Comparison of ENCODE assay signal across 31 cellular contexts in genomic region chr2:127012868-127013267, GRCh38.
DNase-seq lines count a peak whose midpoint lies in the region; ATAC-seq, FAIRE-seq and TF ChIP-seq lines count a peak whose summit lies in the region.
"Had no signal": no experiment of that assay in that cellular context is flagged by ENCODE, and none has a peak within 500 bp of the region (broad histone marks: within the 10 kb centered on the region; RNA-seq: fewer than 3 reads in every experiment).

No MANE protein-coding gene starts in this region.

- POLR2A ChIA-PET in GM12878 (lab: Charles Lee): no interaction called here

- no peak for TF ChIP-seq CTCF in GM12878 (IDR thresholded peaks at IDR 0.05 in 2 of 3, conservative IDR thresholded peaks at IDR 0.05 in 1 of 3; ENCODE audit: control insufficient read depth in 2 of 3, extremely low read depth in 1 of 3, insufficient read depth in 1 of 3, low read depth in 3 of 3, low read length in 3 of 3)
- no peak for TF ChIP-seq CTCF in fibroblast of pulmonary artery (IDR thresholded peaks at IDR 0.05; ENCODE audit: low read length, missing control alignments)
- TF ChIP-seq CTCF in D721Med (IDR thresholded peaks at IDR 0.05; ENCODE audit: insufficient read depth, missing control alignments): no peak

- RAD21 ChIA-PET in GM12878 (lab: Charles Lee; ENCODE audit: unreplicated experiment): no interaction called here

- no peak for FAIRE-seq in GM12878 (lab: Jason Lieb, UNC)
- no peak for FAIRE-seq in D721Med (lab: Jason Lieb, UNC)
- FAIRE-seq: endothelial cell of umbilical vein, urothelium cell line had no signal

- no peak for TF ChIP-seq POLR2A in GM12878 (IDR thresholded peaks at IDR 0.05; ENCODE audit: low read depth, low read length)

- no peaks in the 10 kb centered on the region for H4K20me1 ChIP-seq in GM12878 (ENCODE audit: control insufficient read depth, insufficient read depth)

- no peak overlapping the region for H3K4me2 ChIP-seq in GM12878 (ENCODE audit: control insufficient read depth, insufficient read depth)
- H3K4me2 ChIP-seq: neural progenitor cell had no signal

- CTCF ChIA-PET in GM12878 (lab: Yijun Ruan, JAX): no interaction called here

- in situ Hi-C loops in GM12878 (cut with MboI): no loop called here

- H3K4me1 ChIP-seq in GM12878 (ENCODE audit: control insufficient read depth, insufficient read depth, low read length): no peaks in the 10 kb centered on the region
- H3K4me1 ChIP-seq: gastrocnemius medialis, HAP-1, suprapubic skin had no signal

- no TSS peak for BruUV-seq in GM12878 (replicated peaks; lab: Mats Ljungman, UMichigan)

- no peak overlapping the region for H3K9ac ChIP-seq in GM12878 (ENCODE audit: control insufficient read depth, insufficient read depth, low read length)
- H3K9ac ChIP-seq: neural progenitor cell had no signal

- no peaks in the 10 kb centered on the region for H3K36me3 ChIP-seq in GM12878 (ENCODE audit: control insufficient read depth in 2 of 2, insufficient read depth in 2 of 2, low read length in 1 of 2)
- H3K36me3 ChIP-seq: gastrocnemius medialis, HAP-1, neural progenitor cell, suprapubic skin had no signal

- 14% methylated on average over 7 of the region's 7 CpGs for WGBS in GM12878 (ENCODE audit: insufficient coverage, insufficient replicate concordance, low lambda C conversion rate, missing lambda C conversion rate)

- no peak overlapping the region for H2AFZ ChIP-seq in GM12878 (ENCODE audit: control insufficient read depth, low read depth, low read length)
- H2AFZ ChIP-seq: neural progenitor cell had no signal

- H3K27me3 ChIP-seq in GM12878 (replicated peaks in 1 of 2; ENCODE audit: control insufficient read depth in 2 of 2, insufficient read depth in 2 of 2, low read length in 1 of 2): peaks cover 0 to 2% of the 10 kb centered on the region in 2 experiments; a peak in 3 of 4 replicates
- H3K27me3 ChIP-seq: dorsolateral prefrontal cortex, neural progenitor cell, suprapubic skin had no signal

- SMC1A ChIA-PET in GM12878 (lab: Charles Lee; ENCODE audit: uncharacterized antibody, unreplicated experiment): interaction anchor here (1.3 kb wide), 1 partner anchor 34 kb away, joined by 3 read pairs; no protein-coding TSS in a partner anchor

- no peaks in the 10 kb centered on the region for H3K79me2 ChIP-seq in GM12878 (ENCODE audit: control insufficient read depth, insufficient read depth, low read length)

- TF ChIP-seq EP300 in GM12878 (IDR thresholded peaks at IDR 0.05; ENCODE audit: borderline replicate concordance in 1 of 2, control insufficient read depth in 1 of 2, low read depth in 2 of 2, low read length in 2 of 2): 0 out of 4 replicates have a peak, but pooled peaks of 1 of the 2 experiments have one; percentile 20

- peak; percentile 46 for DNase-seq in ELR (ENCODE audit: low read depth)
- DNase-seq in GM12878 (ENCODE audit: low read depth, low spot score): no peak
- peak; percentile 37 for DNase-seq in fibroblast of pulmonary artery (ENCODE audit: low read depth)
- DNase-seq in renal cortical epithelial cell (ENCODE audit: low read depth): peak; percentile 25
- DNase-seq in T-helper 1 cell: no peak
- no peak for DNase-seq in SKM-1 treated with dmso at 0.1 percent for 144 hours (lab: John Stamatoyannopoulos, UW; ENCODE audit: unreplicated experiment)
- no peak for DNase-seq in D721Med (ENCODE audit: insufficient read length, low spot score)
- no peak for DNase-seq in left colon
- DNase-seq: activated CD4-positive, alpha-beta T cell treated with anti-CD3 and anti-CD28 coated beads, Interleukin-2, amount 50 U/mL, for 48 hours; activated CD4-positive, CD25-positive, alpha-beta regulatory T cell; activated CD8-positive, alpha-beta memory T cell treated with anti-CD3 and anti-CD28 coated beads, Interleukin-2, amount 50 U/mL, for 4 hours; aorta; dorsolateral prefrontal cortex; gastrocnemius medialis; hippocampal formation; immature natural killer cell; NCI-H1105; NCI-H2029 treated with DMSO at 0.1 percent for 48 hours; NCI-H2227 treated with DMSO at 0.1 percent for 48 hours; NCI-H774; posterior cingulate gyrus; T1000 had no signal

- no peak overlapping the region for H3K27ac ChIP-seq in GM12878 (ENCODE audit: control insufficient read depth, insufficient read depth)
- H3K27ac ChIP-seq: C4-2B, dorsolateral prefrontal cortex, gastrocnemius medialis, neural progenitor cell, skin epidermis, suprapubic skin had no signal

- intact Hi-C loops in GM12878 (cut with micrococcal nuclease; ENCODE audit: unreplicated experiment) (no loop called here), left colon (cut with DNase I, micrococcal nuclease) (no loop called here)

- ATAC-seq in GM12878 (peak; percentile 66), left colon (no peak)
- ATAC-seq: Right ventricle myocardium inferior; stimulated activated effector memory CD8-positive, alpha-beta T cell treated with anti-CD3 and anti-CD28 coated beads, Interleukin-12 subunit alpha, Interleukin-12 subunit beta, amount 100 ng/mL, for 72 hours had no signal

- no peak for TF ChIP-seq RAD21 in GM12878 (IDR thresholded peaks at IDR 0.05; ENCODE audit: insufficient read depth, low read depth, low read length)

- H3K9me3 ChIP-seq in GM12878 (replicated peaks; ENCODE audit: control insufficient read depth, insufficient read depth, low read length): no peaks in the 10 kb centered on the region
- H3K9me3 ChIP-seq: gastrocnemius medialis, HAP-1, suprapubic skin had no signal

- H3K4me3 ChIP-seq in GM12878 (no peak overlapping the region), fibroblast of pulmonary artery (replicated peaks; ENCODE audit: low read depth, low read length) (no peak overlapping the region)
- H3K4me3 ChIP-seq: dorsolateral prefrontal cortex, gastrocnemius medialis, HAP-1, neural progenitor cell, skin epidermis, suprapubic skin had no signal

TF ChIP-seq in GM12878, 131 proteins besides CTCF, POLR2A, EP300 and RAD21 (continues in another document):
- peak; percentile 62 for TF ChIP-seq SKIL (IDR thresholded peaks at IDR 0.05; ENCODE audit: low read depth, poor library complexity, severe bottlenecking)
- 0 out of 2 replicates have a peak, but pooled peaks have one; percentile 17 for TF ChIP-seq IKZF1 (conservative IDR thresholded peaks at IDR 0.05)
- TF ChIP-seq POLR2AphosphoS2 (IDR thresholded peaks at IDR 0.05; ENCODE audit: low read depth, low read length): no peak
- peak; percentile 32; the same call in 1 of the 2 replicates for TF ChIP-seq NBN (IDR thresholded peaks at IDR 0.05)
- TF ChIP-seq, protein P1, sequence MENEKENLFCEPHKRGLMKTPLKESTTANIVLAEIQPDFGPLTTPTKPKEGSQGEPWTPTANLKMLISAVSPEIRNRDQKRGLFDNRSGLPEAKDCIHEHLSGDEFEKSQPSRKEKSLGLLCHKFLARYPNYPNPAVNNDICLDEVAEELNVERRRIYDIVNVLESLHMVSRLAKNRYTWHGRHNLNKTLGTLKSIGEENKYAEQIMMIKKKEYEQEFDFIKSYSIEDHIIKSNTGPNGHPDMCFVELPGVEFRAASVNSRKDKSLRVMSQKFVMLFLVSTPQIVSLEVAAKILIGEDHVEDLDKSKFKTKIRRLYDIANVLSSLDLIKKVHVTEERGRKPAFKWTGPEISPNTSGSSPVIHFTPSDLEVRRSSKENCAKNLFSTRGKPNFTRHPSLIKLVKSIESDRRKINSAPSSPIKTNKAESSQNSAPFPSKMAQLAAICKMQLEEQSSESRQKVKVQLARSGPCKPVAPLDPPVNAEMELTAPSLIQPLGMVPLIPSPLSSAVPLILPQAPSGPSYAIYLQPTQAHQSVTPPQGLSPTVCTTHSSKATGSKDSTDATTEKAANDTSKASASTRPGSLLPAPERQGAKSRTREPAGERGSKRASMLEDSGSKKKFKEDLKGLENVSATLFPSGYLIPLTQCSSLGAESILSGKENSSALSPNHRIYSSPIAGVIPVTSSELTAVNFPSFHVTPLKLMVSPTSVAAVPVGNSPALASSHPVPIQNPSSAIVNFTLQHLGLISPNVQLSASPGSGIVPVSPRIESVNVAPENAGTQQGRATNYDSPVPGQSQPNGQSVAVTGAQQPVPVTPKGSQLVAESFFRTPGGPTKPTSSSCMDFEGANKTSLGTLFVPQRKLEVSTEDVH (IDR thresholded peaks at IDR 0.05; ENCODE audit: low read depth, partially characterized antibody): no peak
- no peak for TF ChIP-seq RELA (IDR thresholded peaks at IDR 0.05; ENCODE audit: borderline replicate concordance, partially characterized antibody)
- TF ChIP-seq, protein P2, sequence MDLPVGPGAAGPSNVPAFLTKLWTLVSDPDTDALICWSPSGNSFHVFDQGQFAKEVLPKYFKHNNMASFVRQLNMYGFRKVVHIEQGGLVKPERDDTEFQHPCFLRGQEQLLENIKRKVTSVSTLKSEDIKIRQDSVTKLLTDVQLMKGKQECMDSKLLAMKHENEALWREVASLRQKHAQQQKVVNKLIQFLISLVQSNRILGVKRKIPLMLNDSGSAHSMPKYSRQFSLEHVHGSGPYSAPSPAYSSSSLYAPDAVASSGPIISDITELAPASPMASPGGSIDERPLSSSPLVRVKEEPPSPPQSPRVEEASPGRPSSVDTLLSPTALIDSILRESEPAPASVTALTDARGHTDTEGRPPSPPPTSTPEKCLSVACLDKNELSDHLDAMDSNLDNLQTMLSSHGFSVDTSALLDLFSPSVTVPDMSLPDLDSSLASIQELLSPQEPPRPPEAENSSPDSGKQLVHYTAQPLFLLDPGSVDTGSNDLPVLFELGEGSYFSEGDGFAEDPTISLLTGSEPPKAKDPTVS (IDR thresholded peaks at IDR 0.05; ENCODE audit: low read depth, low read length): no peak
- TF ChIP-seq MEF2B (IDR thresholded peaks at IDR 0.05; ENCODE audit: partially characterized antibody, poor library complexity, severe bottlenecking): peak; percentile 35
- TF ChIP-seq NR2F1 (conservative IDR thresholded peaks at IDR 0.05): peak; percentile 57; the same call in 1 of the 2 replicates
- TF ChIP-seq ATF7 (IDR thresholded peaks at IDR 0.05; ENCODE audit: low read depth): peak; percentile 61; the same call in 1 of the 2 replicates
- TF ChIP-seq BMI1 (IDR thresholded peaks at IDR 0.05; ENCODE audit: borderline replicate concordance): peak; percentile 28; the same call in 1 of the 2 replicates

Comparison
In these comparisons a context has a peak if more than half of its experiments do, and no peak if none do; other contexts are left out.
1. DNase-seq: peak in ELR (single experiment), fibroblast of pulmonary artery (single experiment) and renal cortical epithelial cell (single experiment); none in GM12878 (single experiment), T-helper 1 cell (0 of 5), SKM-1 treated with dmso at 0.1 percent for 144 hours (single experiment), D721Med (single experiment) and left colon (0 of 2).